ENCODE assay signal across 12 cellular contexts in genomic region chr14:56196274-56196673, GRCh38.
DNase-seq lines count a peak whose midpoint lies in the region; ATAC-seq and TF ChIP-seq lines count a peak whose summit lies in the region.
"Had no signal": no experiment of that assay in that cellular context is flagged by ENCODE, and none has a peak within 500 bp of the region (broad histone marks: within the 10 kb centered on the region; RNA-seq: fewer than 3 reads in every experiment).

No MANE protein-coding gene starts in this region.

- no peaks in the 10 kb centered on the region for H3K9me2 ChIP-seq in SU-DHL-6 (replicated peaks; ENCODE audit: insufficient read depth, low read length)
- H3K9me2 ChIP-seq in hepatocyte (replicated peaks; ENCODE audit: insufficient read depth), result no peaks in the 10 kb centered on the region

- H3K4me3 Mint-ChIP-seq in activated T-cell treated with anti-CD3 and anti-CD28 coated beads, Interleukin-2, amount 50 U/mL, for 72 hours, result no peak overlapping the region

- no peaks in the 10 kb centered on the region for H3K36me3 Mint-ChIP-seq in activated T-cell treated with anti-CD3 and anti-CD28 coated beads, Interleukin-2, amount 50 U/mL, for 72 hours (ENCODE audit: insufficient read depth in 2 of 2)

- H2AFZ ChIP-seq in DND-41 (ENCODE audit: low read depth, low read length) (no peak overlapping the region), SU-DHL-6 (ENCODE audit: low read depth, low read length, severe bottlenecking) (peak overlapping the region; percentile 82), hepatocyte (no peak overlapping the region)

- H3K4me3 ChIP-seq in DND-41 (ENCODE audit: low read depth in 1 of 2, low read length in 2 of 2) (peak overlapping the region in 1 of 2 experiments; percentile 43; a peak in 3 of 4 replicates), SU-DHL-6 (ENCODE audit: insufficient read depth, low read length, poor library complexity, severe bottlenecking) (no peak overlapping the region), hepatocyte (no peak overlapping the region), MG63 (no peak overlapping the region)
- H3K4me3 ChIP-seq: spleen had no signal

- ATAC-seq in DND-41 (ENCODE audit: insufficient read depth, low read depth), result peak; percentile 5; the same call in 2 of the 3 replicates
- no peak for ATAC-seq in HG02798 (IDR thresholded peaks at IDR 0.05; ENCODE audit: poor library complexity, unreplicated experiment)
- no peak for ATAC-seq in activated T-cell treated with anti-CD3 and anti-CD28 coated beads, Interleukin-2, amount 50 U/mL, for 72 hours (replicated peaks in 1 of 2)

- H3K27ac ChIP-seq in DND-41 (ENCODE audit: low read length), result peak overlapping the region; percentile 87
- H3K27ac ChIP-seq in SU-DHL-6 (ENCODE audit: low read depth, low read length), result peak overlapping the region; percentile 55
- no peak overlapping the region for H3K27ac ChIP-seq in hepatocyte

- no peaks in the 10 kb centered on the region for H3K27me3 ChIP-seq in DND-41 (ENCODE audit: insufficient read depth, low read length, poor library complexity)
- no peaks in the 10 kb centered on the region for H3K27me3 ChIP-seq in SU-DHL-6 (ENCODE audit: low read length)
- no peaks in the 10 kb centered on the region for H3K27me3 ChIP-seq in hepatocyte
- H3K27me3 ChIP-seq in MG63, result no peaks in the 10 kb centered on the region
- H3K27me3 ChIP-seq: spleen had no signal

- H3K36me3 ChIP-seq in DND-41 (ENCODE audit: insufficient read depth, low read length) (peaks cover 15% of the 10 kb centered on the region), SU-DHL-6 (ENCODE audit: low read length) (no peaks in the 10 kb centered on the region), hepatocyte (replicated peaks; ENCODE audit: insufficient read depth, low read depth) (no peaks in the 10 kb centered on the region), MG63 (no peaks in the 10 kb centered on the region)
- H3K36me3 ChIP-seq: spleen had no signal

- H3K27ac Mint-ChIP-seq in activated T-cell treated with anti-CD3 and anti-CD28 coated beads, Interleukin-2, amount 50 U/mL, for 72 hours, result no peak overlapping the region

- no peaks in the 10 kb centered on the region for H3K9me3 Mint-ChIP-seq in activated T-cell treated with anti-CD3 and anti-CD28 coated beads, Interleukin-2, amount 50 U/mL, for 72 hours

- DNase-seq in AG08395 (ENCODE audit: low spot score), result peak; percentile 44
- no peak for DNase-seq in DND-41
- DNase-seq in hepatocyte (ENCODE audit: low spot score), result no peak
- DNase-seq in MG63, result no peak
- DNase-seq in medulla oblongata (ENCODE audit: extremely low spot score), result no peak
- no peak for DNase-seq in activated T-cell treated with anti-CD3 and anti-CD28 coated beads, Interleukin-2, amount 50 U/mL, for 72 hours
- DNase-seq: mesendoderm, NCI-H526, T-helper 9 cell had no signal

- H3F3A ChIP-seq in SU-DHL-6 (ENCODE audit: insufficient read depth), result no peaks in the 10 kb centered on the region

- 92% methylated on average over 2 of the region's 2 CpGs for WGBS in hepatocyte (ENCODE audit: low lambda C conversion rate, missing lambda C conversion rate)

- H3K9me3 ChIP-seq in DND-41 (ENCODE audit: insufficient read depth, low read length, severe bottlenecking) (no peaks in the 10 kb centered on the region), SU-DHL-6 (ENCODE audit: insufficient read depth, low read length) (no peaks in the 10 kb centered on the region), hepatocyte (ENCODE audit: low read depth) (no peaks in the 10 kb centered on the region), MG63 (no peaks in the 10 kb centered on the region)
- H3K9me3 ChIP-seq: spleen had no signal

- no peaks in the 10 kb centered on the region for H3K27me3 Mint-ChIP-seq in activated T-cell treated with anti-CD3 and anti-CD28 coated beads, Interleukin-2, amount 50 U/mL, for 72 hours (ENCODE audit: low read depth)

- H3K79me2 ChIP-seq in DND-41 (ENCODE audit: insufficient read depth, low read length), result peaks cover 85% of the 10 kb centered on the region
- H3K79me2 ChIP-seq in SU-DHL-6 (ENCODE audit: insufficient read depth, low read length), result no peaks in the 10 kb centered on the region
- H3K79me2 ChIP-seq in hepatocyte, result no peaks in the 10 kb centered on the region

- H3K9ac ChIP-seq in DND-41 (ENCODE audit: low read depth, low read length) (peak overlapping the region; percentile 54), SU-DHL-6 (ENCODE audit: low read length) (peak overlapping the region; percentile 33)

- TF ChIP-seq CTCF in DND-41 (IDR thresholded peaks at IDR 0.05; ENCODE audit: borderline replicate concordance, extremely low read depth, low read length, poor library complexity, severe bottlenecking) (no peak), SU-DHL-6 (IDR thresholded peaks at IDR 0.05; ENCODE audit: insufficient read depth, low read length, poor library complexity, severe bottlenecking) (no peak), hepatocyte (IDR thresholded peaks at IDR 0.05; ENCODE audit: poor library complexity) (no peak)

- H4K20me1 ChIP-seq in DND-41 (ENCODE audit: insufficient read depth, low read length) (no peaks in the 10 kb centered on the region), SU-DHL-6 (ENCODE audit: low read depth, low read length) (no peaks in the 10 kb centered on the region), hepatocyte (ENCODE audit: insufficient read depth, poor library complexity, severe bottlenecking) (no peaks in the 10 kb centered on the region)

- H3K4me2 ChIP-seq in DND-41 (ENCODE audit: insufficient read depth, low read length) (peak overlapping the region; percentile 59), SU-DHL-6 (ENCODE audit: low read depth, low read length, poor library complexity, severe bottlenecking) (peak overlapping the region; percentile 57), hepatocyte (peak overlapping the region; percentile 6)

- H3K4me1 ChIP-seq in DND-41 (ENCODE audit: insufficient read depth, low read length), result peaks cover 76% of the 10 kb centered on the region
- peaks cover 15% of the 10 kb centered on the region for H3K4me1 ChIP-seq in hepatocyte (ENCODE audit: insufficient read depth)

- peaks cover 25% of the 10 kb centered on the region for H3K4me1 Mint-ChIP-seq in activated T-cell treated with anti-CD3 and anti-CD28 coated beads, Interleukin-2, amount 50 U/mL, for 72 hours (ENCODE audit: low read depth)

Comparison
In these comparisons a context has a peak if more than half of its experiments do, and no peak if none do; other contexts are left out.
1. H3K4me2 ChIP-seq: peak in every context shown above with its lines; median percentile 59 in DND-41; 57 in SU-DHL-6; 6 in hepatocyte.